ENCODE assay signal across 8 cellular contexts in genomic region chr7:79452495-79453265, GRCh38. TPM values are rescaled to one million over a fixed set of nuclear protein-coding genes. Genes with fewer than 3 reads are reported as not detected.
DNase-seq lines count a peak whose midpoint lies in the region; ATAC-seq, FAIRE-seq and TF ChIP-seq lines count a peak whose summit lies in the region.

No MANE protein-coding gene starts in this region.

- H3K4me3 ChIP-seq in cardiac fibroblast (replicated peaks in 1 of 2; ENCODE audit: low read depth in 2 of 2, low read length in 2 of 2) (peak overlapping the region; percentile 85 to 90), kidney (ENCODE audit: low read length in 2 of 2) (peak overlapping the region; percentile 93 to 97), spleen (peak overlapping the region; percentile 45 to 72 (median 49))

- H3K27me3 Mint-ChIP-seq in activated naive CD4-positive, alpha-beta T cell treated with anti-CD3 and anti-CD28 coated beads for 36 hours (ENCODE audit: low read depth) = peaks cover 47% of the 10 kb centered on the region
- H3K27me3 Mint-ChIP-seq in T-helper 17 cell = peaks cover 27% of the 10 kb centered on the region

- H3K27ac ChIP-seq in kidney (ENCODE audit: low read depth in 2 of 2, low read length in 2 of 2) (peak overlapping the region; percentile 91 to 97), spleen (peak overlapping the region; percentile 82 to 96 (median 92))

- 2 to 5% (median 2%) methylated on average over 29 to 37 of the region's 37 CpGs for WGBS in spleen, 5 donors

- peaks cover 2% of the 10 kb centered on the region for H3K36me3 Mint-ChIP-seq in activated naive CD4-positive, alpha-beta T cell treated with anti-CD3 and anti-CD28 coated beads for 36 hours (ENCODE audit: low read depth)
- H3K36me3 Mint-ChIP-seq in T-helper 17 cell (ENCODE audit: low read depth) = peaks cover 2% of the 10 kb centered on the region

- no peak for TF ChIP-seq POLR2A in spleen (IDR thresholded peaks at IDR 0.05)

- H3K27me3 ChIP-seq in spleen (replicated peaks in 1 of 7) = peaks cover 0 to 45% (median 10%) of the 10 kb centered on the region in 7 donors

- FAIRE-seq in kidney (lab: Jason Lieb, UNC) = no peak

- no peak for DNase-seq in activated naive CD4-positive, alpha-beta T cell treated with anti-CD3 and anti-CD28 coated beads for 36 hours
- DNase-seq in activated naive CD4-positive, alpha-beta T cell (lab: John Stamatoyannopoulos, UW) = no peak
- DNase-seq in cardiac fibroblast (ENCODE audit: low read depth in 2 of 2) (peak; percentile 42 to 67), kidney (peak; percentile 64), spleen (peak; percentile 65), T-helper 17 cell (no peak)

- H3K9me3 ChIP-seq in kidney (ENCODE audit: control insufficient read depth in 1 of 2, low read length in 2 of 2) (no peaks in the 10 kb centered on the region), spleen (no peaks in the 10 kb centered on the region), T-helper 17 cell (ENCODE audit: control insufficient read depth, low read length, poor library complexity, severe bottlenecking) (no peaks in the 10 kb centered on the region)

- peak overlapping the region; percentile 61 for H3K27ac Mint-ChIP-seq in activated naive CD4-positive, alpha-beta T cell treated with anti-CD3 and anti-CD28 coated beads for 36 hours
- H3K27ac Mint-ChIP-seq in T-helper 17 cell = no peak overlapping the region

- intact Hi-C loops in activated naive CD4-positive, alpha-beta T cell treated with anti-CD3 and anti-CD28 coated beads for 36 hours (cut with micrococcal nuclease) = no loop called here
- intact Hi-C loops in kidney (cut with DNase I) = no loop called here
- intact Hi-C loops in spleen (cut with DNase I; ENCODE audit: low total_unique reads) = no loop called here

- ATAC-seq in GM18873 (IDR thresholded peaks at IDR 0.05; ENCODE audit: low FRiP score, unreplicated experiment) (no peak), GM18861 (IDR thresholded peaks at IDR 0.05; ENCODE audit: unreplicated experiment) (no peak), T-helper 17 cell (no peak)

- H3K9me3 Mint-ChIP-seq in activated naive CD4-positive, alpha-beta T cell treated with anti-CD3 and anti-CD28 coated beads for 36 hours = no peaks in the 10 kb centered on the region

- peaks cover 14% of the 10 kb centered on the region for H3K4me1 Mint-ChIP-seq in activated naive CD4-positive, alpha-beta T cell treated with anti-CD3 and anti-CD28 coated beads for 36 hours (ENCODE audit: low read depth)
- no peaks in the 10 kb centered on the region for H3K4me1 Mint-ChIP-seq in T-helper 17 cell

- H3K9ac ChIP-seq in kidney (ENCODE audit: low read length in 2 of 2) = peak overlapping the region; percentile 94

- peak overlapping the region; percentile 68 for H3K4me3 Mint-ChIP-seq in activated naive CD4-positive, alpha-beta T cell treated with anti-CD3 and anti-CD28 coated beads for 36 hours
- no peak overlapping the region for H3K4me3 Mint-ChIP-seq in T-helper 17 cell

- TF ChIP-seq CTCF in cardiac fibroblast (IDR thresholded peaks at IDR 0.05; ENCODE audit: low read depth, low read length) (no peak), kidney (IDR thresholded peaks at IDR 0.05; ENCODE audit: borderline replicate concordance, extremely low read depth, insufficient read depth) (no peak), spleen (IDR thresholded peaks at IDR 0.05 in 8 of 11, conservative IDR thresholded peaks at IDR 0.05 in 3 of 11) (no peak)

- H3K36me3 ChIP-seq in kidney (ENCODE audit: control insufficient read depth in 1 of 2, insufficient read depth in 2 of 2, low read length in 2 of 2) (no peaks in the 10 kb centered on the region), spleen (no peaks in the 10 kb centered on the region)

- H3K4me1 ChIP-seq in kidney (ENCODE audit: control insufficient read depth in 1 of 2, insufficient read depth in 1 of 2, low read depth in 1 of 2, low read length in 2 of 2) (peaks cover 4 to 8% of the 10 kb centered on the region in 2 donors), spleen (peaks cover 0 to 43% (median 16%) of the 10 kb centered on the region in 6 donors)

- CTCF ChIA-PET in activated naive CD4-positive, alpha-beta T cell treated with anti-CD3 and anti-CD28 coated beads for 36 hours (lab: Charles Lee) = no interaction called here

RNA-seq across cellular contexts. Expression of gene MAGI2, which starts 0.8 kb away (rescaled TPM):
- under 1 TPM; 0.07 to 0.19 TPM for total RNA-seq in activated naive CD4-positive, alpha-beta T cell treated with anti-CD3 and anti-CD28 coated beads for 36 hours
- 9.0 TPM for total RNA-seq in kidney
- polyA plus RNA-seq in kidney (ENCODE audit: insufficient read depth, low read depth, low replicate concordance) = 4.4 TPM
- total RNA-seq in spleen = 10 to 100 TPM in 5 of 7 donors, 1 to 10 TPM in 2; 4.4 to 18.1 (median 14.0) TPM
- 1 to 10 TPM in 1 of 3 donors, under 1 TPM in 2; 0.74 to 1.4 (median 0.77) TPM for polyA plus RNA-seq in spleen
- total RNA-seq in T-helper 17 cell = under 1 TPM in 1 of 2 donors, not detected in 1; 0.73 TPM

Comparison
In these comparisons a context has a peak if more than half of its experiments do, and no peak if none do; other contexts are left out.
1. DNase-seq: peak in cardiac fibroblast (2 of 2), kidney (single experiment) and spleen (single experiment); none in activated naive CD4-positive, alpha-beta T cell treated with anti-CD3 and anti-CD28 coated beads for 36 hours (single experiment), activated naive CD4-positive, alpha-beta T cell (0 of 4) and T-helper 17 cell (0 of 3).
2. Peak in every context shown above with its lines, with median percentiles within 50 percentile points of each other: H3K4me3 ChIP-seq.